Comparison of ENCODE assay signal across 13 cellular contexts in genomic region chr6:126054258-126054702, GRCh38.
A peak's percentile ranks its signal among the peaks of the same experiment; 100 is the strongest.
DNase-seq lines count a peak whose midpoint lies in the region; ATAC-seq and TF ChIP-seq lines count a peak whose summit lies in the region.
"Had no signal": no experiment of that assay in that cellular context is flagged by ENCODE, and none has a peak within 500 bp of the region (broad histone marks: within the 10 kb centered on the region; RNA-seq: fewer than 3 reads in every experiment).

No MANE protein-coding gene starts in this region.

- no TSS peak for BruUV-seq in OCI-LY7 (replicated peaks; lab: Mats Ljungman, UMichigan)

- H3K4me1 ChIP-seq in foreskin keratinocyte (no peaks in the 10 kb centered on the region), OCI-LY7 (ENCODE audit: insufficient read depth, low read length, poor library complexity, severe bottlenecking) (no peaks in the 10 kb centered on the region)

- ATAC-seq in foreskin keratinocyte (peak; percentile 56), HG02678 (IDR thresholded peaks at IDR 0.05; ENCODE audit: unreplicated experiment) (no peak)
- ATAC-seq: GM12878 had no signal

- H4K20me1 ChIP-seq in OCI-LY7 (ENCODE audit: insufficient read depth, low read length), result no peaks in the 10 kb centered on the region

- no peaks in the 10 kb centered on the region for H3K9me3 ChIP-seq in OCI-LY7 (ENCODE audit: low read length)
- H3K9me3 ChIP-seq: transverse colon had no signal

- TF ChIP-seq CTCF in foreskin keratinocyte (conservative IDR thresholded peaks at IDR 0.05) (no peak), retinal pigment epithelial cell (conservative IDR thresholded peaks at IDR 0.05; ENCODE audit: low read depth, low read length) (no peak), OCI-LY7 (conservative IDR thresholded peaks at IDR 0.05; ENCODE audit: low read length) (no peak)

- H2AFZ ChIP-seq in OCI-LY7 (ENCODE audit: low read length), result no peak overlapping the region

- POLR2A ChIA-PET in OCI-LY7 (lab: Charles Lee), result interaction anchor here (0.6 kb wide), 2 partner anchors 153 to 1132 kb away, joined by 3 to 4 read pairs; no protein-coding TSS in a partner anchor

- H3K27me3 ChIP-seq in foreskin keratinocyte, result no peaks in the 10 kb centered on the region
- H3K27me3 ChIP-seq: transverse colon had no signal

- CTCF ChIA-PET in OCI-LY7 (lab: Charles Lee; ENCODE audit: unreplicated experiment), result no interaction called here

- DNase-seq in NCI-H2107 treated with DMSO at 0.1 percent for 48 hours (lab: John Stamatoyannopoulos, UW; ENCODE audit: unreplicated experiment) (peak; percentile 3), NCI-H2107 (lab: John Stamatoyannopoulos, UW) (no peak), SK-N-DZ (ENCODE audit: low spot score) (peak; percentile 86), foreskin keratinocyte (peak in 1 of 2 donors; percentile 2), retinal pigment epithelial cell (ENCODE audit: low read depth) (peak; percentile 27), OCI-LY7 (ENCODE audit: low spot score) (no peak), SHP77 (lab: John Stamatoyannopoulos, UW) (no peak)
- DNase-seq: activated T-cell treated with anti-CD3 and anti-CD28 coated beads, Interleukin-2, amount 50 U/mL, for 24 hours; natural killer cell; NCI-H345; transverse colon had no signal

- intact Hi-C loops in OCI-LY7 (cut with micrococcal nuclease; ENCODE audit: unreplicated experiment), result no loop called here

- no peaks in the 10 kb centered on the region for H3K79me2 ChIP-seq in OCI-LY7 (ENCODE audit: insufficient read depth, low read depth, low read length)

- H3K4me3 ChIP-seq in retinal pigment epithelial cell (ENCODE audit: low read length) (no peak overlapping the region), OCI-LY7 (ENCODE audit: low read depth, low read length, poor library complexity, severe bottlenecking) (no peak overlapping the region)
- H3K4me3 ChIP-seq: GM12878, transverse colon had no signal

- no peak overlapping the region for H3K4me2 ChIP-seq in OCI-LY7 (ENCODE audit: low read length)

- H3K36me3 ChIP-seq in OCI-LY7 (ENCODE audit: insufficient read depth, low read length), result no peaks in the 10 kb centered on the region
- H3K36me3 ChIP-seq: transverse colon had no signal

- H3K27ac ChIP-seq in foreskin keratinocyte (no peak overlapping the region), OCI-LY7 (ENCODE audit: low read depth, low read length, poor library complexity, severe bottlenecking) (no peak overlapping the region)

- no peaks in the 10 kb centered on the region for H3K9me2 ChIP-seq in OCI-LY7 (ENCODE audit: insufficient read depth, low read length)

Comparison
In these comparisons a context has a peak if more than half of its experiments do, and no peak if none do; other contexts are left out.
1. DNase-seq: peak in NCI-H2107 treated with DMSO at 0.1 percent for 48 hours (single experiment), SK-N-DZ (single experiment) and retinal pigment epithelial cell (single experiment); none in NCI-H2107 (single experiment), OCI-LY7 (single experiment) and SHP77 (0 of 2).